Comparison of ENCODE assay signal across 1 cellular context in the genomic region with DNA sequence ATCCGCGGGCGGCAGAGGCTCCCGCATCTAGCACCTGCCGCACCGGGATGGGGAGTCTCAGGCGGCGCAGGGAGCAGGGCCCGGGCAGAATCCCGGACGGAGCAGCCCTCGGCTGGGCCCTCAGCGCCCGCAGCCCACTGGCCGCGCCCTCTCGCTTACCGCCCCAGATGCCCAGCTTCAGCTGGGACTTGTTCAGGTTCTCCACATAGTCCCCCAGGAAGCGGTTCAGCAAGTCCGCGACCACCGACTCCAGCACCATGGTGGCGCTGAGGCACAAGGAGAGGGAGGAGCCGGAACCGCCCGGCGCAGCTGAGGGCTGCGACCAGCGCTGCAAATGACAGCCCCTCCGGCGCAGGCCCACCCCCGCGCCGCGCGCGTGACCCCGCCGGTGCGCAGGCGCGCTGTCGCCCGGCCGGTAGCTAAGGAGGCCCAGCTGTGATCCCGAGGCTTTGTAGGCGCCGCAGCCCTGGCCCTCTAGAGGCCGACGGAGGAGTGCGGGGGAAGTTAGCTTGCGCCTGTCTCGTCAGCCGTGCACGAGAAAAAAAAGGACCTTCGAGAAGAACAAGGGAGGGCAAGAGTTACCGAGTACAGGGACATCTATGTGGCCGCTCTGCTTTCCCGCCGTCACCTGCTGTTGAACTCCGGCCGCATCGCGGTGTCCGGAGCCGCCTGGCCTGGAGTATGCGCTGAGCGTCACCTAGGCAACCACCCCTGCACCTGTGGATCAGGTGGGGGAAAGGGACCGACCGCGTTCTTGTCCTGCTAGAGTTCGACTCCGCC.
TF ChIP-seq lines count a peak whose summit lies in the region.

Gene VPS13C, minus strand, starts transcription at position 332 of the 780 bp plus-strand sequence. Its CDS starts 73 bp downstream, at position 259.

TF ChIP-seq in HepG2, 621 proteins besides CTCF, POLR2A, EP300 and RAD21 (continued from another document and continues in another):
- TF ChIP-seq ZNF142 (CRISPR knock-in tag; IDR thresholded peaks at IDR 0.05) (peak; percentile 92), HCFC1 (IDR thresholded peaks at IDR 0.05; ENCODE audit: low read depth, low read length) (no peak), ZNF318 (CRISPR knock-in tag; IDR thresholded peaks at IDR 0.05) (peak; percentile 68; the same call in 1 of the 2 replicates), USF2 (IDR thresholded peaks at IDR 0.05; ENCODE audit: low read depth, low read length) (peak; percentile 69), USF2 (CRISPR knock-in tag; IDR thresholded peaks at IDR 0.05; ENCODE audit: borderline replicate concordance) (peak; percentile 50), SSRP1 (CRISPR knock-in tag; IDR thresholded peaks at IDR 0.05) (0 out of 2 replicates have a peak, but pooled peaks have one; percentile 45), ZMYM3 (CRISPR knock-in tag; IDR thresholded peaks at IDR 0.05) (peak; percentile 43; the same call in 1 of the 2 replicates), GLMP (CRISPR knock-in tag; IDR thresholded peaks at IDR 0.05; ENCODE audit: borderline replicate concordance) (no peak), ZFP90 (CRISPR knock-in tag; IDR thresholded peaks at IDR 0.05; ENCODE audit: borderline replicate concordance) (peak; percentile 83; the same call in 1 of the 2 replicates), SNAPC2 (CRISPR knock-in tag; IDR thresholded peaks at IDR 0.05) (no peak), KDM3A (CRISPR knock-in tag; IDR thresholded peaks at IDR 0.05; ENCODE audit: low read depth) (peak; percentile 50; the same call in 1 of the 2 replicates), MTF2 (CRISPR knock-in tag; IDR thresholded peaks at IDR 0.05; ENCODE audit: borderline replicate concordance) (peak; percentile 92; the same call in 1 of the 2 replicates), DDIT3 (CRISPR knock-in tag; IDR thresholded peaks at IDR 0.05) (no peak), SPEN (CRISPR knock-in tag; IDR thresholded peaks at IDR 0.05; ENCODE audit: low read depth) (peak; percentile 52), ZSCAN20 (CRISPR knock-in tag; IDR thresholded peaks at IDR 0.05; ENCODE audit: borderline replicate concordance) (no peak), KDM6A (CRISPR knock-in tag; IDR thresholded peaks at IDR 0.05; ENCODE audit: low read depth) (no peak), XBP1 (CRISPR knock-in tag; IDR thresholded peaks at IDR 0.05) (peak; percentile 58; the same call in 1 of the 2 replicates), ZNF230 (CRISPR knock-in tag; IDR thresholded peaks at IDR 0.05) (peak; percentile 78), SAP130 (CRISPR knock-in tag; IDR thresholded peaks at IDR 0.05; ENCODE audit: low read depth) (peak; percentile 95), ZNF143 (CRISPR knock-in tag; IDR thresholded peaks at IDR 0.05) (peak; percentile 52; the same call in 1 of the 2 replicates), IRF1 (CRISPR knock-in tag; IDR thresholded peaks at IDR 0.05; ENCODE audit: low read depth) (0 out of 2 replicates have a peak, but pooled peaks have one; percentile 86), ZBTB7B (CRISPR knock-in tag; IDR thresholded peaks at IDR 0.05) (peak; percentile 83), ZNF558 (CRISPR knock-in tag; IDR thresholded peaks at IDR 0.05; ENCODE audit: borderline replicate concordance) (no peak; the same call in 1 of the 2 replicates), HOXA7 (CRISPR knock-in tag; IDR thresholded peaks at IDR 0.05) (no peak), KAT2B (IDR thresholded peaks at IDR 0.05; ENCODE audit: borderline replicate concordance, low read depth, low read length) (no peak), HNF1B (CRISPR knock-in tag; IDR thresholded peaks at IDR 0.05) (no peak; the same call in 1 of the 2 replicates), PHF8 (CRISPR knock-in tag; IDR thresholded peaks at IDR 0.05) (peak; percentile 91)
- TF ChIP-seq, protein P1, sequence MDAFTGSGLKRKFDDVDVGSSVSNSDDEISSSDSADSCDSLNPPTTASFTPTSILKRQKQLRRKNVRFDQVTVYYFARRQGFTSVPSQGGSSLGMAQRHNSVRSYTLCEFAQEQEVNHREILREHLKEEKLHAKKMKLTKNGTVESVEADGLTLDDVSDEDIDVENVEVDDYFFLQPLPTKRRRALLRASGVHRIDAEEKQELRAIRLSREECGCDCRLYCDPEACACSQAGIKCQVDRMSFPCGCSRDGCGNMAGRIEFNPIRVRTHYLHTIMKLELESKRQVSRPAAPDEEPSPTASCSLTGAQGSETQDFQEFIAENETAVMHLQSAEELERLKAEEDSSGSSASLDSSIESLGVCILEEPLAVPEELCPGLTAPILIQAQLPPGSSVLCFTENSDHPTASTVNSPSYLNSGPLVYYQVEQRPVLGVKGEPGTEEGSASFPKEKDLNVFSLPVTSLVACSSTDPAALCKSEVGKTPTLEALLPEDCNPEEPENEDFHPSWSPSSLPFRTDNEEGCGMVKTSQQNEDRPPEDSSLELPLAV (CRISPR knock-in tag; conservative IDR thresholded peaks at IDR 0.05; ENCODE audit: low read depth), result no peak
